ENCODE assay signal across 1 cellular context in genomic region chr6:1055015-1055921, GRCh38.
TF ChIP-seq lines count a peak whose summit lies in the region.

No MANE protein-coding gene starts in this region.

TF ChIP-seq in HepG2, 621 proteins besides CTCF, POLR2A, EP300 and RAD21 (continued from another document and continues in another):
- TF ChIP-seq HIC2 (CRISPR knock-in tag; IDR thresholded peaks at IDR 0.05; ENCODE audit: low read depth): peak; percentile 94
- peak; percentile 99 for TF ChIP-seq ARID5B (CRISPR knock-in tag; IDR thresholded peaks at IDR 0.05)
- TF ChIP-seq ZGPAT (CRISPR knock-in tag; IDR thresholded peaks at IDR 0.05): peak; percentile 97
- peak; percentile 90 for TF ChIP-seq SALL1 (CRISPR knock-in tag; IDR thresholded peaks at IDR 0.05)
- TF ChIP-seq MIER2 (CRISPR knock-in tag; IDR thresholded peaks at IDR 0.05): peak; percentile 79; the same call in 1 of the 2 replicates
- TF ChIP-seq ZFP36L1 (CRISPR knock-in tag; IDR thresholded peaks at IDR 0.05): no peak
- TF ChIP-seq SNAPC4 (CRISPR knock-in tag; IDR thresholded peaks at IDR 0.05): peak; percentile 99
- TF ChIP-seq ZSCAN5A (CRISPR knock-in tag; IDR thresholded peaks at IDR 0.05; ENCODE audit: borderline replicate concordance): peak; percentile 84; the same call in 1 of the 2 replicates
- peak; percentile 99 for TF ChIP-seq MED13 (CRISPR knock-in tag; IDR thresholded peaks at IDR 0.05)
- TF ChIP-seq ARNT2 (CRISPR knock-in tag; IDR thresholded peaks at IDR 0.05; ENCODE audit: low read depth): peak; percentile 41; the same call in 1 of the 2 replicates
- peak; percentile 78; the same call in 1 of the 2 replicates for TF ChIP-seq ZNF589 (CRISPR knock-in tag; conservative IDR thresholded peaks at IDR 0.05)
- peak; percentile 62 for TF ChIP-seq HNRNPK (IDR thresholded peaks at IDR 0.05; ENCODE audit: low read depth, low read length, poor library complexity, severe bottlenecking)
- TF ChIP-seq ZNF788 (CRISPR knock-in tag; IDR thresholded peaks at IDR 0.05; ENCODE audit: borderline replicate concordance): peak; percentile 53; the same call in 1 of the 2 replicates
- TF ChIP-seq ZNF362 (CRISPR knock-in tag; IDR thresholded peaks at IDR 0.05; ENCODE audit: borderline replicate concordance): peak; percentile 81; the same call in 1 of the 2 replicates
- TF ChIP-seq ZNF446 (CRISPR knock-in tag; IDR thresholded peaks at IDR 0.05): 0 out of 2 replicates have a peak, but pooled peaks have one; percentile 1
- peak; percentile 62; the same call in 1 of the 2 replicates for TF ChIP-seq JDP2 (CRISPR knock-in tag; IDR thresholded peaks at IDR 0.05; ENCODE audit: borderline replicate concordance)
- TF ChIP-seq ARID4A (CRISPR knock-in tag; IDR thresholded peaks at IDR 0.05; ENCODE audit: borderline replicate concordance): peak; percentile 61; the same call in 1 of the 2 replicates
- peak; percentile 84 for TF ChIP-seq ZNF614 (CRISPR knock-in tag; IDR thresholded peaks at IDR 0.05; ENCODE audit: borderline replicate concordance)
- peak; percentile 60; the same call in 1 of the 2 replicates for TF ChIP-seq ZMYM2 (CRISPR knock-in tag; IDR thresholded peaks at IDR 0.05)
- peak; percentile 41; the same call in 1 of the 2 replicates for TF ChIP-seq ZNF232 (CRISPR knock-in tag; IDR thresholded peaks at IDR 0.05; ENCODE audit: borderline replicate concordance)
- peak; percentile 85; the same call in 1 of the 2 replicates for TF ChIP-seq ZFP90 (CRISPR knock-in tag; IDR thresholded peaks at IDR 0.05; ENCODE audit: borderline replicate concordance)
- TF ChIP-seq RFX3 (CRISPR knock-in tag; IDR thresholded peaks at IDR 0.05): peak; percentile 31; the same call in 1 of the 2 replicates
- peak; percentile 96 for TF ChIP-seq RCOR2 (CRISPR knock-in tag; IDR thresholded peaks at IDR 0.05)
- TF ChIP-seq ZFY (CRISPR knock-in tag; IDR thresholded peaks at IDR 0.05): peak; percentile 41; the same call in 1 of the 2 replicates
- TF ChIP-seq CBX5 (CRISPR knock-in tag; IDR thresholded peaks at IDR 0.05; ENCODE audit: borderline replicate concordance): peak; percentile 98
- TF ChIP-seq NCOA5 (CRISPR knock-in tag; IDR thresholded peaks at IDR 0.05): no peak
- TF ChIP-seq RFXANK (CRISPR knock-in tag; IDR thresholded peaks at IDR 0.05): peak; percentile 86
- TF ChIP-seq ZFP91 (CRISPR knock-in tag; IDR thresholded peaks at IDR 0.05; ENCODE audit: borderline replicate concordance): peak; percentile 78
- TF ChIP-seq FOXO1 (CRISPR knock-in tag; IDR thresholded peaks at IDR 0.05): peak; percentile 90
- TF ChIP-seq ZNF230 (CRISPR knock-in tag; IDR thresholded peaks at IDR 0.05): 0 out of 2 replicates have a peak, but pooled peaks have one; percentile 15
- TF ChIP-seq ASH2L (IDR thresholded peaks at IDR 0.05; ENCODE audit: insufficient read length, low read depth, low read length): peak; percentile 86
- peak; percentile 50; the same call in 1 of the 2 replicates for TF ChIP-seq SRF (IDR thresholded peaks at IDR 0.05; ENCODE audit: low read depth, low read length)
- no peak; the same call in 1 of the 2 replicates for TF ChIP-seq MZF1 (CRISPR knock-in tag; IDR thresholded peaks at IDR 0.05; ENCODE audit: borderline replicate concordance)
- peak; percentile 80; the same call in 1 of the 2 replicates for TF ChIP-seq MXD4 (CRISPR knock-in tag; IDR thresholded peaks at IDR 0.05)
- TF ChIP-seq TEF (CRISPR knock-in tag; IDR thresholded peaks at IDR 0.05): 0 out of 2 replicates have a peak, but pooled peaks have one; percentile 39
